In the genomic region with DNA sequence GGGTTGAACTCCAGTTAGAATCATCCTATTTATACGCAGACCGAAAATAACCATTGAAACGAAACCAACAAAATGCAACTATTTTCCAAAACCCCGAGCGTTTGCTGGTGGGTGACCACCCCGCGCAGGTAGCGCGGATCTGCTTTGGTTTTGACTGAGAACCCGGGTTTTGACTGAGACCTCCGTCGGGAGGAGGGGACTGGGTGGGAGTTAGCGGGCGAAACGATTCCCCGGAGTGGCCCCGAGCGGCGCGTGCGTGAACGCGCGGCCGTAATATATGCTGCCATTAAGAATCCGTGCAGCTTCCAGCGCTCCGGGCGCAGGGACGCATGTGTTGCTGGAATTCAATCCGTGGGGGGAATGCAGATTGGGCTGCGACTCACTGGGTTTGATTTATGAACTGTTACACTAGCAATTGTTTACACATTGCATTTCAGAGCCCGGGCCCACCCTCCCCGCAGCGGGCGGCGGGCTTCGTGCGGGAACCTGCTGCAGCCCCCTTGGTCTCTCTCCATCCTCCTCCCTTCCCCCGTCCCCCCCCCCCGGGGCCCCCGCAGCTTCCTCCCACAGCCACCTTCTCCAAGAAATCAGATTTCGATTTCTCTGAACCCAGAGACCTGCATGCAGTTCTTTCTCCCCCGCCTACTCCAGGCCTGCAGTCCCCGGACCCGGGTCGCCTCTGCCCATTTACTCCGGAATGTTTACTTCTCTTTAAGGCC, we compare ENCODE assay signal across 1 cellular context.
TF ChIP-seq lines count a peak whose summit lies in the region.

No MANE protein-coding gene starts in this region.

TF ChIP-seq in SK-N-SH treated with all-trans-retinoic acid at 6 μM for 48 hours, 23 proteins besides CTCF, POLR2A, EP300 and RAD21 (continued from another document):
- TF ChIP-seq ARNTL (CRISPR knock-in tag; IDR thresholded peaks at IDR 0.05; ENCODE audit: borderline replicate concordance, low read depth) (no peak), TCF4 (CRISPR knock-in tag; IDR thresholded peaks at IDR 0.05; ENCODE audit: borderline replicate concordance) (no peak), PPARA (CRISPR knock-in tag; IDR thresholded peaks at IDR 0.05; ENCODE audit: borderline replicate concordance) (no peak), SNAI2 (CRISPR knock-in tag; IDR thresholded peaks at IDR 0.05) (no peak)
